ENCODE assay signal across 1 cellular context in the genomic region with DNA sequence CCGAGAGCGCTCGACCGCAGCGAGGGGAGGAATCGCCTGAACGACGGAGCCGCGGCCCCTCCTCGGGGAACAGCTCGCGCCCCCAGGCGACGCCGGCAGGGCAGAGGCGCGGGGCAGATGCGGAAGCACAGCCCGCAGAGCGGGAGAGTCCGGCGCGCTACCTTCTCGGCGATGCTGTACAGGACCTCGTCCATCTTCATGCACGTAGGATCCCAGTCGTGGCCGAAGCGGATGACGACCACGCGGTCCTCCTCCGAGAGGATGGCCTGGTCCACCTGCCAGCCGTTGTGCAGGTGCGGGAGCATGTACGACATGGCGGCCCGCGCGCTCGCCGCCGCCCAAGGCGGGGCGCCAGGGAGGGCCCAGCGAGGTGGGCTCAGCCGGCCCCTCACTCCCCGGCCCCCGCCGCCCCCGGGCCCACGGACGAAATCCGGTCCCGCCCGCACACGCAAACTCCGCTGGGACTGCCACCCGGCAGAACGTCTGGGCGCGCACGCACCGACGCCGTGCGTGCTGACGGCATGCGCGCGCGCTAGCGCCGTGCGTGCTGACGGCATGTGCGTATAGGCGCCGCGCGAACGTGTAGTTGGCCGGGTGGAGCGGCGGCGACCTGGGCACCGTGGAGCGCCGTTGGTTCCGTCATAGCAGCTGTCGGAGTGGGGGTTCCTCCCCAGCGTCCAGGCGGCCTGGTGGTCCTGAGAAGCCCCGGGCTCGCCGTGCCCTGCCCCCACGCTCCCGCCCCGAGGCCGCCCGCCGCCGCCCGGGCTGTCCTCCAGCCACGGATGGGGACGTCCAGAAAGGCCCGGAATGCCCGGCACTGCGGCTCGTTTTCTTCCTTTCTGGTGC.
A peak's percentile ranks its signal among the peaks of the same experiment; 100 is the strongest.
TF ChIP-seq lines count a peak whose summit lies in the region.

A gene with protein sequence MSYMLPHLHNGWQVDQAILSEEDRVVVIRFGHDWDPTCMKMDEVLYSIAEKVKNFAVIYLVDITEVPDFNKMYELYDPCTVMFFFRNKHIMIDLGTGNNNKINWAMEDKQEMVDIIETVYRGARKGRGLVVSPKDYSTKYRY (minus strand): TSS at position 485 of the 846 bp plus-strand sequence. CDS start 171 bp downstream, at position 314.

TF ChIP-seq in HepG2, 621 proteins besides CTCF, POLR2A, EP300 and RAD21 (continued from another document and continues in another):
- TF ChIP-seq, protein P1, sequence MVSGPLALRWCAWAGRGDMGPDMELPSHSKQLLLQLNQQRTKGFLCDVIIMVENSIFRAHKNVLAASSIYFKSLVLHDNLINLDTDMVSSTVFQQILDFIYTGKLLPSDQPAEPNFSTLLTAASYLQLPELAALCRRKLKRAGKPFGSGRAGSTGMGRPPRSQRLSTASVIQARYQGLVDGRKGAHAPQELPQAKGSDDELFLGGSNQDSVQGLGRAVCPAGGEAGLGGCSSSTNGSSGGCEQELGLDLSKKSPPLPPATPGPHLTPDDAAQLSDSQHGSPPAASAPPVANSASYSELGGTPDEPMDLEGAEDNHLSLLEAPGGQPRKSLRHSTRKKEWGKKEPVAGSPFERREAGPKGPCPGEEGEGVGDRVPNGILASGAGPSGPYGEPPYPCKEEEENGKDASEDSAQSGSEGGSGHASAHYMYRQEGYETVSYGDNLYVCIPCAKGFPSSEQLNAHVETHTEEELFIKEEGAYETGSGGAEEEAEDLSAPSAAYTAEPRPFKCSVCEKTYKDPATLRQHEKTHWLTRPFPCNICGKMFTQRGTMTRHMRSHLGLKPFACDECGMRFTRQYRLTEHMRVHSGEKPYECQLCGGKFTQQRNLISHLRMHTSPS (CRISPR knock-in tag; IDR thresholded peaks at IDR 0.05; ENCODE audit: low read depth): no peak
- TF ChIP-seq, protein P2, sequence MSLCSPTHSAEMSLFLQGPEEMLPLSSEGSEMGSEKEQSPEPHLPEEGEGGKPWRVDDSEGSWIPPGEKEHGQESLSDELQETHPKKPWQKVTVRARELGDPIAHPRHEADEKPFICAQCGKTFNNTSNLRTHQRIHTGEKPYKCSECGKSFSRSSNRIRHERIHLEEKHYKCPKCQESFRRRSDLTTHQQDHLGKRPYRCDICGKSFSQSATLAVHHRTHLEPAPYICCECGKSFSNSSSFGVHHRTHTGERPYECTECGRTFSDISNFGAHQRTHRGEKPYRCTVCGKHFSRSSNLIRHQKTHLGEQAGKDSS (CRISPR knock-in tag; IDR thresholded peaks at IDR 0.05; ENCODE audit: borderline replicate concordance, low read depth): 0 out of 2 replicates have a peak, but pooled peaks have one; percentile 42
- TF ChIP-seq CEBPG (CRISPR knock-in tag; IDR thresholded peaks at IDR 0.05) (no peak), PHF20 (CRISPR knock-in tag; IDR thresholded peaks at IDR 0.05) (peak; percentile 81), ZNF605 (CRISPR knock-in tag; IDR thresholded peaks at IDR 0.05) (0 out of 2 replicates have a peak, but pooled peaks have one; percentile 67), NFE2L2 (IDR thresholded peaks at IDR 0.05; ENCODE audit: low read length) (no peak), NAIF1 (CRISPR knock-in tag; IDR thresholded peaks at IDR 0.05; ENCODE audit: borderline replicate concordance) (peak; percentile 51; the same call in 1 of the 2 replicates), ZNF777 (CRISPR knock-in tag; IDR thresholded peaks at IDR 0.05) (peak; percentile 65), CENPX (CRISPR knock-in tag; IDR thresholded peaks at IDR 0.05) (no peak), IRX3 (CRISPR knock-in tag; IDR thresholded peaks at IDR 0.05; ENCODE audit: borderline replicate concordance, low read depth) (peak; percentile 88; the same call in 1 of the 2 replicates), SNAI1 (CRISPR knock-in tag; IDR thresholded peaks at IDR 0.05; ENCODE audit: borderline replicate concordance) (peak; percentile 69; the same call in 1 of the 2 replicates), HIVEP1 (CRISPR knock-in tag; IDR thresholded peaks at IDR 0.05) (peak; percentile 43), ESRRA (CRISPR knock-in tag; IDR thresholded peaks at IDR 0.05; ENCODE audit: low read depth) (0 out of 2 replicates have a peak, but pooled peaks have one; percentile 24), CBFB (CRISPR knock-in tag; IDR thresholded peaks at IDR 0.05) (peak; percentile 61), HOXD1 (CRISPR knock-in tag; IDR thresholded peaks at IDR 0.05) (0 out of 2 replicates have a peak, but pooled peaks have one; percentile 35), ZNF547 (CRISPR knock-in tag; IDR thresholded peaks at IDR 0.05) (peak; percentile 89), SNAPC2 (CRISPR knock-in tag; IDR thresholded peaks at IDR 0.05) (peak; percentile 47; the same call in 1 of the 2 replicates), MED8 (CRISPR knock-in tag; IDR thresholded peaks at IDR 0.05; ENCODE audit: insufficient replicate concordance) (peak; percentile 21), ZNF446 (CRISPR knock-in tag; IDR thresholded peaks at IDR 0.05) (peak; percentile 81; the same call in 1 of the 2 replicates), GFI1 (CRISPR knock-in tag; IDR thresholded peaks at IDR 0.05; ENCODE audit: borderline replicate concordance) (0 out of 2 replicates have a peak, but pooled peaks have one; percentile 29), HNRNPLL (IDR thresholded peaks at IDR 0.05; ENCODE audit: low read depth, low read length, poor library complexity, severe bottlenecking) (peak; percentile 90), ZFP82 (CRISPR knock-in tag; IDR thresholded peaks at IDR 0.05; ENCODE audit: borderline replicate concordance) (peak; percentile 34; the same call in 1 of the 2 replicates)
- TF ChIP-seq, protein P3, sequence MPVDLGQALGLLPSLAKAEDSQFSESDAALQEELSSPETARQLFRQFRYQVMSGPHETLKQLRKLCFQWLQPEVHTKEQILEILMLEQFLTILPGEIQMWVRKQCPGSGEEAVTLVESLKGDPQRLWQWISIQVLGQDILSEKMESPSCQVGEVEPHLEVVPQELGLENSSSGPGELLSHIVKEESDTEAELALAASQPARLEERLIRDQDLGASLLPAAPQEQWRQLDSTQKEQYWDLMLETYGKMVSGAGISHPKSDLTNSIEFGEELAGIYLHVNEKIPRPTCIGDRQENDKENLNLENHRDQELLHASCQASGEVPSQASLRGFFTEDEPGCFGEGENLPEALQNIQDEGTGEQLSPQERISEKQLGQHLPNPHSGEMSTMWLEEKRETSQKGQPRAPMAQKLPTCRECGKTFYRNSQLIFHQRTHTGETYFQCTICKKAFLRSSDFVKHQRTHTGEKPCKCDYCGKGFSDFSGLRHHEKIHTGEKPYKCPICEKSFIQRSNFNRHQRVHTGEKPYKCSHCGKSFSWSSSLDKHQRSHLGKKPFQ (CRISPR knock-in tag; IDR thresholded peaks at IDR 0.05; ENCODE audit: insufficient replicate concordance): peak; percentile 84
- TF ChIP-seq, protein P4, sequence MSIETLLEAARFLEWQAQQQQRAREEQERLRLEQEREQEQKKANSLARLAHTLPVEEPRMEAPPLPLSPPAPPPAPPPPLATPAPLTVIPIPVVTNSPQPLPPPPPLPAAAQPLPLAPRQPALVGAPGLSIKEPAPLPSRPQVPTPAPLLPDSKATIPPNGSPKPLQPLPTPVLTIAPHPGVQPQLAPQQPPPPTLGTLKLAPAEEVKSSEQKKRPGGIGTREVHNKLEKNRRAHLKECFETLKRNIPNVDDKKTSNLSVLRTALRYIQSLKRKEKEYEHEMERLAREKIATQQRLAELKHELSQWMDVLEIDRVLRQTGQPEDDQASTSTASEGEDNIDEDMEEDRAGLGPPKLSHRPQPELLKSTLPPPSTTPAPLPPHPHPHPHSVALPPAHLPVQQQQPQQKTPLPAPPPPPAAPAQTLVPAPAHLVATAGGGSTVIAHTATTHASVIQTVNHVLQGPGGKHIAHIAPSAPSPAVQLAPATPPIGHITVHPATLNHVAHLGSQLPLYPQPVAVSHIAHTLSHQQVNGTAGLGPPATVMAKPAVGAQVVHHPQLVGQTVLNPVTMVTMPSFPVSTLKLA (IDR thresholded peaks at IDR 0.05): peak; percentile 48
- TF ChIP-seq, protein P5, sequence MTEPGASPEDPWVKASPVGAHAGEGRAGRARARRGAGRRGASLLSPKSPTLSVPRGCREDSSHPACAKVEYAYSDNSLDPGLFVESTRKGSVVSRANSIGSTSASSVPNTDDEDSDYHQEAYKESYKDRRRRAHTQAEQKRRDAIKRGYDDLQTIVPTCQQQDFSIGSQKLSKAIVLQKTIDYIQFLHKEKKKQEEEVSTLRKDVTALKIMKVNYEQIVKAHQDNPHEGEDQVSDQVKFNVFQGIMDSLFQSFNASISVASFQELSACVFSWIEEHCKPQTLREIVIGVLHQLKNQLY (CRISPR knock-in tag; IDR thresholded peaks at IDR 0.05): 0 out of 2 replicates have a peak, but pooled peaks have one; percentile 33
- TF ChIP-seq, protein P6, sequence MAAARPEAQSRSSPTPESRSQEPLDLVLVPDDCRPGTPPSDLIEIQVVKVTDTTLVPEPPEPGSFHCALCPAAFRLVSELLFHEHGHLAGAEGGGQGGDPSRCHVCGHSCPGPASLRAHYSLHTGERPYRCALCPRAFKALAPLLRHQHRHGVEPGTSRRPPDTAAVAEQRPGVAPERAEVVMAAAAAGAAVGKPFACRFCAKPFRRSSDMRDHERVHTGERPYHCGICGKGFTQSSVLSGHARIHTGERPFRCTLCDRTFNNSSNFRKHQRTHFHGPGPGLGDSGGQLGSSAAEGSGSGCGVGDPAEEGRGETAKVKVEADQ (CRISPR knock-in tag; IDR thresholded peaks at IDR 0.05; ENCODE audit: borderline replicate concordance): peak; percentile 46; the same call in 1 of the 2 replicates
- TF ChIP-seq, protein P7, sequence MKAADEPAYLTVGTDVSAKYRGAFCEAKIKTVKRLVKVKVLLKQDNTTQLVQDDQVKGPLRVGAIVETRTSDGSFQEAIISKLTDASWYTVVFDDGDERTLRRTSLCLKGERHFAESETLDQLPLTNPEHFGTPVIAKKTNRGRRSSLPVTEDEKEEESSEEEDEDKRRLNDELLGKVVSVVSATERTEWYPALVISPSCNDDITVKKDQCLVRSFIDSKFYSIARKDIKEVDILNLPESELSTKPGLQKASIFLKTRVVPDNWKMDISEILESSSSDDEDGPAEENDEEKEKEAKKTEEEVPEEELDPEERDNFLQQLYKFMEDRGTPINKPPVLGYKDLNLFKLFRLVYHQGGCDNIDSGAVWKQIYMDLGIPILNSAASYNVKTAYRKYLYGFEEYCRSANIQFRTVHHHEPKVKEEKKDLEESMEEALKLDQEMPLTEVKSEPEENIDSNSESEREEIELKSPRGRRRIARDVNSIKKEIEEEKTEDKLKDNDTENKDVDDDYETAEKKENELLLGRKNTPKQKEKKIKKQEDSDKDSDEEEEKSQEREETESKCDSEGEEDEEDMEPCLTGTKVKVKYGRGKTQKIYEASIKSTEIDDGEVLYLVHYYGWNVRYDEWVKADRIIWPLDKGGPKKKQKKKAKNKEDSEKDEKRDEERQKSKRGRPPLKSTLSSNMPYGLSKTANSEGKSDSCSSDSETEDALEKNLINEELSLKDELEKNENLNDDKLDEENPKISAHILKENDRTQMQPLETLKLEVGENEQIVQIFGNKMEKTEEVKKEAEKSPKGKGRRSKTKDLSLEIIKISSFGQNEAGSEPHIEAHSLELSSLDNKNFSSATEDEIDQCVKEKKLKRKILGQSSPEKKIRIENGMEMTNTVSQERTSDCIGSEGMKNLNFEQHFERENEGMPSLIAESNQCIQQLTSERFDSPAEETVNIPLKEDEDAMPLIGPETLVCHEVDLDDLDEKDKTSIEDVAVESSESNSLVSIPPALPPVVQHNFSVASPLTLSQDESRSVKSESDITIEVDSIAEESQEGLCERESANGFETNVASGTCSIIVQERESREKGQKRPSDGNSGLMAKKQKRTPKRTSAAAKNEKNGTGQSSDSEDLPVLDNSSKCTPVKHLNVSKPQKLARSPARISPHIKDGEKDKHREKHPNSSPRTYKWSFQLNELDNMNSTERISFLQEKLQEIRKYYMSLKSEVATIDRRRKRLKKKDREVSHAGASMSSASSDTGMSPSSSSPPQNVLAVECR (CRISPR knock-in tag; IDR thresholded peaks at IDR 0.05; ENCODE audit: borderline replicate concordance): peak; percentile 86
- TF ChIP-seq, protein P8, sequence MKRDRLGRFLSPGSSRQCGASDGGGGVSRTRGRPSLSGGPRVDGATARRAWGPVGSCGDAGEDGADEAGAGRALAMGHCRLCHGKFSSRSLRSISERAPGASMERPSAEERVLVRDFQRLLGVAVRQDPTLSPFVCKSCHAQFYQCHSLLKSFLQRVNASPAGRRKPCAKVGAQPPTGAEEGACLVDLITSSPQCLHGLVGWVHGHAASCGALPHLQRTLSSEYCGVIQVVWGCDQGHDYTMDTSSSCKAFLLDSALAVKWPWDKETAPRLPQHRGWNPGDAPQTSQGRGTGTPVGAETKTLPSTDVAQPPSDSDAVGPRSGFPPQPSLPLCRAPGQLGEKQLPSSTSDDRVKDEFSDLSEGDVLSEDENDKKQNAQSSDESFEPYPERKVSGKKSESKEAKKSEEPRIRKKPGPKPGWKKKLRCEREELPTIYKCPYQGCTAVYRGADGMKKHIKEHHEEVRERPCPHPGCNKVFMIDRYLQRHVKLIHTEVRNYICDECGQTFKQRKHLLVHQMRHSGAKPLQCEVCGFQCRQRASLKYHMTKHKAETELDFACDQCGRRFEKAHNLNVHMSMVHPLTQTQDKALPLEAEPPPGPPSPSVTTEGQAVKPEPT (CRISPR knock-in tag; IDR thresholded peaks at IDR 0.05; ENCODE audit: low read depth): peak; percentile 54; the same call in 1 of the 2 replicates
- TF ChIP-seq, protein P9, sequence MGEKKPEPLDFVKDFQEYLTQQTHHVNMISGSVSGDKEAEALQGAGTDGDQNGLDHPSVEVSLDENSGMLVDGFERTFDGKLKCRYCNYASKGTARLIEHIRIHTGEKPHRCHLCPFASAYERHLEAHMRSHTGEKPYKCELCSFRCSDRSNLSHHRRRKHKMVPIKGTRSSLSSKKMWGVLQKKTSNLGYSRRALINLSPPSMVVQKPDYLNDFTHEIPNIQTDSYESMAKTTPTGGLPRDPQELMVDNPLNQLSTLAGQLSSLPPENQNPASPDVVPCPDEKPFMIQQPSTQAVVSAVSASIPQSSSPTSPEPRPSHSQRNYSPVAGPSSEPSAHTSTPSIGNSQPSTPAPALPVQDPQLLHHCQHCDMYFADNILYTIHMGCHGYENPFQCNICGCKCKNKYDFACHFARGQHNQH (CRISPR knock-in tag; IDR thresholded peaks at IDR 0.05): peak; percentile 58
- TF ChIP-seq, protein P10, sequence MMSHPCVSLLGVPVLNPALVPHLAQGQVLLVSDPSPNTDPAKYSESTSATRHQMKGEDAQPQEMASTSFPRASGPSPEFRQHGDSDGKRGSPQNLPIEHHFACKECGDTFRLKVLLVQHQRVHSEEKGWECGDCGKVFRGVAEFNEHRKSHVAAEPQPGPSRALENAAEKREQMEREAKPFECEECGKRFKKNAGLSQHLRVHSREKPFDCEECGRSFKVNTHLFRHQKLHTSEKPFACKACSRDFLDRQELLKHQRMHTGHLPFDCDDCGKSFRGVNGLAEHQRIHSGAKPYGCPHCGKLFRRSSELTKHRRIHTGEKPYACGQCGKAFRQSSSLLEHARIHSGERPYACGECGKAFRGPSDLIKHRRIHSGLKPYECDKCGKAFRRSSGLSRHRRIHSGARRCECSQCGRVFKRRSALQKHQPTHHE (CRISPR knock-in tag; IDR thresholded peaks at IDR 0.05; ENCODE audit: borderline replicate concordance): peak; percentile 84; the same call in 1 of the 2 replicates
- TF ChIP-seq, protein P11, sequence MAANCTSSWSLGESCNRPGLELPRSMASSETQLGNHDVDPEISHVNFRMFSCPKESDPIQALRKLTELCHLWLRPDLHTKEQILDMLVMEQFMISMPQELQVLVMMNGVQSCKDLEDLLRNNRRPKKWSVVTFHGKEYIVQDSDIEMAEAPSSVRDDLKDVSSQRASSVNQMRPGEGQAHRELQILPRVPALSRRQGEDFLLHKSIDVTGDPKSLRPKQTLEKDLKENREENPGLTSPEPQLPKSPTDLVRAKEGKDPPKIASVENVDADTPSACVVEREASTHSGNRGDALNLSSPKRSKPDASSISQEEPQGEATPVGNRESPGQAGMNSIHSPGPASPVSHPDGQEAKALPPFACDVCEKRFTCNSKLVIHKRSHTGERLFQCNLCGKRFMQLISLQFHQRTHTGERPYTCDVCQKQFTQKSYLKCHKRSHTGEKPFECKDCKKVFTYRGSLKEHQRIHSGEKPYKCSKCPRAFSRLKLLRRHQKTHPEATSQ (CRISPR knock-in tag; IDR thresholded peaks at IDR 0.05; ENCODE audit: borderline replicate concordance): peak; percentile 49; the same call in 1 of the 2 replicates
- TF ChIP-seq, protein P12, sequence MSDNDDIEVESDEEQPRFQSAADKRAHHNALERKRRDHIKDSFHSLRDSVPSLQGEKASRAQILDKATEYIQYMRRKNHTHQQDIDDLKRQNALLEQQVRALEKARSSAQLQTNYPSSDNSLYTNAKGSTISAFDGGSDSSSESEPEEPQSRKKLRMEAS (IDR thresholded peaks at IDR 0.05): peak; percentile 92
